15 cellular contexts compared by ENCODE assay signal in the genomic region with DNA sequence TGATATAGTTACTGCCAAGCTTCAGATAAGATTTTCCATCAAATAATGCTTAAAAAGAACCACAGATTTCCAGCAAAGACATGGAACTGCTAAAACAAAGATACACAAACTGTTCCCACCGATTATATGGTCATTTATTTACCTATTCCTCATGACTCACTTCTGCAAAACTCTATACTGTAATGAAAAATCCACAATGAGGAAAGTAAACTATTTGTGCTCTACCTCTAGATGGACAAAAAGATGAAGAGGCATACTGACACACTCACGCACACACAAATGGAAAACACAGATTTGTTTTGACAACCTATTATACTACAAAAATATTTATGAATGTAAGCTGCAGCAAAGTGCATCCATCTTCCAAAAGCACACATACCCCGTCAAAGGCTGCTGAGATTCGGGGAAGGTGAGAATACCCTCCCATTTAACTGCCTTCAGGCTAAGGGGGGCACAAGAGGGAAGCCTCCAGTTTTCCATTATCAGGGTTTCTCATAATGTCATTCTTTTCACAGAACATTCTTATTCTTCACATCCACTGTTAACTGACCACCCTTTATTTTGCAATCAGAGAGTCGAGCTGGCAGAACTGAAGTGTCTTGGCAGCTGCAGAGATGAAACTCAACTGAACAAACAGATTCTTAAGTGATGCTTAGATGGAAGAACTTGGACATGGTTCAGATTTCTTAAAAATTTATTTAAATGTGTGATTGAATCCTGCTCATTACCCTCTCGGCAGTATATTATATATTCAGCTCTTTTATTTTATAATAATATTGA.
DNase-seq lines count a peak whose midpoint lies in the region; ATAC-seq and TF ChIP-seq lines count a peak whose summit lies in the region.
"Had no signal": no experiment of that assay in that cellular context is flagged by ENCODE, and none has a peak within 500 bp of the region (broad histone marks: within the 10 kb centered on the region; RNA-seq: fewer than 3 reads in every experiment).

No MANE protein-coding gene starts in this region.

- no peak for TF ChIP-seq EP300 in gastroesophageal sphincter (IDR thresholded peaks at IDR 0.05)

- no peaks in the 10 kb centered on the region for H3K9me3 ChIP-seq in PC-3 (ENCODE audit: low read length)
- no peaks in the 10 kb centered on the region for H3K9me3 ChIP-seq in gastroesophageal sphincter
- H3K9me3 ChIP-seq in subcutaneous abdominal adipose tissue (ENCODE audit: control insufficient read depth in 5 of 5, low read length in 5 of 5) = no peaks in the 10 kb centered on the region
- no peaks in the 10 kb centered on the region for H3K9me3 ChIP-seq in CD8-positive, alpha-beta memory T cell (ENCODE audit: low read length)
- H3K9me3 ChIP-seq: BLaER1 treated with 17β-estradiol and CSF1 and Interleukin-3, amounts not matched to agents 10 nM and 100 nM; colonic mucosa had no signal

- no peaks in the 10 kb centered on the region for H3K4me1 Mint-ChIP-seq in CD8-positive, alpha-beta memory T cell
- H3K4me1 Mint-ChIP-seq: activated naive CD4-positive, alpha-beta T cell treated with anti-CD3 and anti-CD28 coated beads, Interleukin-2, amount 10 ng/mL, durations not matched to agents 7 days and 5 days had no signal

- H3F3A ChIP-seq in PC-3 (ENCODE audit: low read length, unreplicated experiment) = no peaks in the 10 kb centered on the region

- H3K36me3 Mint-ChIP-seq in CD8-positive, alpha-beta memory T cell = no peaks in the 10 kb centered on the region
- H3K36me3 Mint-ChIP-seq: activated naive CD4-positive, alpha-beta T cell treated with anti-CD3 and anti-CD28 coated beads, Interleukin-2, amount 10 ng/mL, durations not matched to agents 7 days and 5 days; mesothelial cell of epicardium; neural progenitor cell had no signal

- H3K9ac ChIP-seq in PC-3 (ENCODE audit: low read length) = no peak overlapping the region
- no peak overlapping the region for H3K9ac ChIP-seq in subcutaneous abdominal adipose tissue (ENCODE audit: low read length in 5 of 5)
- H3K9ac ChIP-seq: BLaER1 treated with 17β-estradiol and CSF1 and Interleukin-3, amounts not matched to agents 10 nM and 100 nM; neural progenitor cell had no signal

- no peak overlapping the region for H3K27ac Mint-ChIP-seq in CD8-positive, alpha-beta memory T cell
- H3K27ac Mint-ChIP-seq: activated naive CD4-positive, alpha-beta T cell treated with anti-CD3 and anti-CD28 coated beads, Interleukin-2, amount 10 ng/mL, durations not matched to agents 7 days and 5 days; mesothelial cell of epicardium had no signal

- intact Hi-C loops in PC-3 (cut with micrococcal nuclease) = no loop called here

- POLR2A ChIA-PET in PC-3 (lab: Charles Lee; ENCODE audit: unreplicated experiment) = no interaction called here
- POLR2A ChIA-PET in CD8-positive, alpha-beta memory T cell (lab: Charles Lee) = no interaction called here

- ATAC-seq in PC-3 = peak; percentile 50
- ATAC-seq in gastroesophageal sphincter = peak; percentile 66

- no TSS peak for BruUV-seq in PC-3 (replicated peaks; lab: Mats Ljungman, UMichigan)

- H4K20me1 ChIP-seq in PC-3 (ENCODE audit: low read length) = no peaks in the 10 kb centered on the region
- H4K20me1 ChIP-seq: BLaER1 treated with 17β-estradiol and CSF1 and Interleukin-3, amounts not matched to agents 10 nM and 100 nM had no signal

- no peak for TF ChIP-seq CTCF in PC-3 (conservative IDR thresholded peaks at IDR 0.05; ENCODE audit: low read depth, low read length)
- TF ChIP-seq CTCF in gastroesophageal sphincter (IDR thresholded peaks at IDR 0.05) = no peak

- H3K27ac ChIP-seq in PC-3 (ENCODE audit: low read length) = peak overlapping the region; percentile 24; the same call in 1 of the 2 replicates
- peak overlapping the region in 2 of 4 donors; percentile 10 to 55 for H3K27ac ChIP-seq in gastroesophageal sphincter
- H3K27ac ChIP-seq in subcutaneous abdominal adipose tissue (ENCODE audit: low read depth, low read length) = peak overlapping the region; percentile 2
- H3K27ac ChIP-seq in CD8-positive, alpha-beta memory T cell (ENCODE audit: low read depth, low read length) = no peak overlapping the region
- H3K27ac ChIP-seq: BLaER1 treated with 17β-estradiol and CSF1 and Interleukin-3, amounts not matched to agents 10 nM and 100 nM; colonic mucosa; neural progenitor cell had no signal

- H3K9me3 Mint-ChIP-seq in CD8-positive, alpha-beta memory T cell = no peaks in the 10 kb centered on the region
- H3K9me3 Mint-ChIP-seq: activated naive CD4-positive, alpha-beta T cell treated with anti-CD3 and anti-CD28 coated beads, Interleukin-2, amount 10 ng/mL, durations not matched to agents 7 days and 5 days; mesothelial cell of epicardium; neural progenitor cell had no signal

- no peak overlapping the region for H2AFZ ChIP-seq in PC-3 (ENCODE audit: low read length)
- H2AFZ ChIP-seq: neural progenitor cell had no signal

- DNase-seq in ELR (ENCODE audit: low read depth) (peak; percentile 28), PC-3 (peak; percentile 50), NCI-H2081 treated with DMSO at 0.1 percent for 48 hours (lab: John Stamatoyannopoulos, UW) (no peak), SW 1271 (lab: John Stamatoyannopoulos, UW) (no peak)
- no peak for DNase-seq in CD8-positive, alpha-beta memory T cell
- DNase-seq: activated CD4-positive, alpha-beta T cell treated with anti-CD3 and anti-CD28 coated beads, Interleukin-2, amount 50 U/mL, for 48 hours; activated naive CD4-positive, alpha-beta T cell treated with anti-CD3 and anti-CD28 coated beads, Interleukin-2, amount 10 ng/mL, durations not matched to agents 7 days and 5 days; colonic mucosa; NCI-H82; retina had no signal

- H3K27me3 Mint-ChIP-seq in CD8-positive, alpha-beta memory T cell = peaks cover 12 to 54% of the 10 kb centered on the region in 2 donors

- H3K4me3 ChIP-seq in PC-3 (ENCODE audit: low read length) (no peak overlapping the region), gastroesophageal sphincter (no peak overlapping the region), subcutaneous abdominal adipose tissue (ENCODE audit: low read depth in 1 of 5, low read length in 5 of 5) (no peak overlapping the region)
- no peak overlapping the region for H3K4me3 ChIP-seq in CD8-positive, alpha-beta memory T cell (ENCODE audit: low read length)
- H3K4me3 ChIP-seq: BLaER1 treated with 17β-estradiol and CSF1 and Interleukin-3, amounts not matched to agents 10 nM and 100 nM; colonic mucosa; neural progenitor cell had no signal

- no peaks in the 10 kb centered on the region for H3K79me2 ChIP-seq in PC-3 (ENCODE audit: low read length)

- CTCF ChIA-PET in PC-3 (lab: Charles Lee) = no interaction called here
- CTCF ChIA-PET in CD8-positive, alpha-beta memory T cell (lab: Charles Lee) = interaction anchor here (0.6 to 2.5 kb wide), 2 partner anchors 19 to 106 kb away, joined by 3 to 7 read pairs; no protein-coding TSS in a partner anchor

- H3K4me3 Mint-ChIP-seq in CD8-positive, alpha-beta memory T cell = no peak overlapping the region
- H3K4me3 Mint-ChIP-seq: activated naive CD4-positive, alpha-beta T cell treated with anti-CD3 and anti-CD28 coated beads, Interleukin-2, amount 10 ng/mL, durations not matched to agents 7 days and 5 days; mesothelial cell of epicardium; neural progenitor cell had no signal

- no peaks in the 10 kb centered on the region for H3K36me3 ChIP-seq in PC-3 (ENCODE audit: low read depth, low read length)
- no peaks in the 10 kb centered on the region for H3K36me3 ChIP-seq in gastroesophageal sphincter
- H3K36me3 ChIP-seq in subcutaneous abdominal adipose tissue (ENCODE audit: control insufficient read depth in 5 of 5, insufficient read depth in 5 of 5, low read length in 5 of 5) = no peaks in the 10 kb centered on the region
- no peaks in the 10 kb centered on the region for H3K36me3 ChIP-seq in CD8-positive, alpha-beta memory T cell (ENCODE audit: insufficient read depth, low read length)
- H3K36me3 ChIP-seq: BLaER1 treated with 17β-estradiol and CSF1 and Interleukin-3, amounts not matched to agents 10 nM and 100 nM; colonic mucosa; neural progenitor cell had no signal

- H3K4me1 ChIP-seq in PC-3 (ENCODE audit: insufficient read depth, low read length) (peaks cover 5% of the 10 kb centered on the region), gastroesophageal sphincter (peaks cover 3 to 23% (median 4%) of the 10 kb centered on the region in 3 donors), subcutaneous abdominal adipose tissue (ENCODE audit: control insufficient read depth in 5 of 5, insufficient read depth in 5 of 5, low read length in 5 of 5) (peaks cover 0 to 30% (median 16%) of the 10 kb centered on the region in 5 donors)
- H3K4me1 ChIP-seq in CD8-positive, alpha-beta memory T cell (ENCODE audit: insufficient read depth, low read length) = no peaks in the 10 kb centered on the region
- H3K4me1 ChIP-seq: BLaER1 treated with 17β-estradiol and CSF1 and Interleukin-3, amounts not matched to agents 10 nM and 100 nM; colonic mucosa; neural progenitor cell had no signal

- WGBS in gastroesophageal sphincter (ENCODE audit: low coverage in 1 of 2), 2 donors = 19 to 40% methylated on average over 5 to 6 of the region's 6 CpGs

- H3K27me3 ChIP-seq in PC-3 (ENCODE audit: low read length) = no peaks in the 10 kb centered on the region
- H3K27me3 ChIP-seq in gastroesophageal sphincter = no peaks in the 10 kb centered on the region
- no peaks in the 10 kb centered on the region for H3K27me3 ChIP-seq in subcutaneous abdominal adipose tissue (ENCODE audit: control insufficient read depth in 5 of 5, insufficient read depth in 4 of 5, low read length in 5 of 5)
- H3K27me3 ChIP-seq in CD8-positive, alpha-beta memory T cell (ENCODE audit: insufficient read depth, low read length, poor library complexity, severe bottlenecking) = no peaks in the 10 kb centered on the region
- H3K27me3 ChIP-seq: BLaER1 treated with 17β-estradiol and CSF1 and Interleukin-3, amounts not matched to agents 10 nM and 100 nM; colonic mucosa; neural progenitor cell had no signal

- H3K4me2 ChIP-seq in PC-3 (ENCODE audit: low read length) = peak overlapping the region; percentile 21; the same call in 1 of the 2 replicates
- H3K4me2 ChIP-seq: BLaER1 treated with 17β-estradiol and CSF1 and Interleukin-3, amounts not matched to agents 10 nM and 100 nM; neural progenitor cell had no signal

- no peak for TF ChIP-seq POLR2A in gastroesophageal sphincter (IDR thresholded peaks at IDR 0.05)

- H3K9me2 ChIP-seq in PC-3 (replicated peaks; ENCODE audit: low read length) = no peaks in the 10 kb centered on the region

Comparison
In these comparisons a context has a peak if more than half of its experiments do, and no peak if none do; other contexts are left out.
1. DNase-seq: peak in ELR (single experiment) and PC-3 (single experiment); none in NCI-H2081 treated with DMSO at 0.1 percent for 48 hours (single experiment), CD8-positive, alpha-beta memory T cell (0 of 5) and SW 1271 (0 of 2).